ENCODE assay signal across 21 cellular contexts in the genomic region with DNA sequence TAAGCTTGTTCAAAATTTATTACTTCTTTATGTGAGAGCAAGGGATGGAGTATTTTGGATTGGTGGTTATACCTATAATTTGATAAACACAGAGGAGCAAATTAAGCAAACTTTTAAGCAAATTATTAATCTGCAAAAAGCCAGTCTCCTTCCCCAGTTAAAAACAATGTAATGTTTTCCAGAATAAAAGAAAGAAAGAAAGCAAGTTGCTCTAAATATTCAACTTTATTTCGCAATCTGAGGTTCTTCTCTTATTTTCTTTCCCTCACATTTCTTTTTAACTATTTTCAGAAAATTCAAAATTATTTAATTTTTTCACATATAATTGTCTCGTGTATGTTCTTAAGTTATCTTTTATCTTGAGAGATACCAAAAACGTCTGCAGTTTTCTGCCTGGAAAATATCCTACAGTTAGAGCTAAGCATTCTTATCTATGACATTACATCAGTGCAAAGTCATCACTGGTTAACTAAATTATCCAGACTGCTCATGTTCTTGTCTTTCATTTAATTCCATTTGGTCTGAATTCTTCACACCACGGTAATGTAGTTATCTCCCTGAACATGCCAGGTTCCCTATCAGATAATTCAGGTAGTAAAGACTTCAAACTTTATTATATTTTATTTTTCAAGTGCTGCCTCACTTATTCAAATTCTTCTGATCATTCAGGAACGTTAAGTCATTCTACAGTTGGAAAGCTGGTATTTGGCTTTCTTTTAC.
"Had no signal": no experiment of that assay in that cellular context is flagged by ENCODE, and none has a peak within 500 bp of the region (broad histone marks: within the 10 kb centered on the region; RNA-seq: fewer than 3 reads in every experiment).

No MANE protein-coding gene starts in this region.

- H3K27ac ChIP-seq: coronary artery, esophagus squamous epithelium, gastrocnemius medialis, prostate gland, upper lobe of left lung had no signal

- H3K4me1 ChIP-seq: prostate gland had no signal

- ATAC-seq: activated T-cell treated with anti-CD3 and anti-CD28 coated beads, Interleukin-2, amount 50 U/mL, for 4 hours; gastrocnemius medialis; left ventricle myocardium superior; T-cell had no signal

- H3K36me3 ChIP-seq: esophagus squamous epithelium, gastrocnemius medialis, prostate gland, upper lobe of left lung had no signal

- H3K4me3 ChIP-seq: coronary artery, esophagus squamous epithelium, gastrocnemius medialis, prostate gland, upper lobe of left lung had no signal

- H3K9me3 ChIP-seq: esophagus squamous epithelium, gastrocnemius medialis, prostate gland, upper lobe of left lung had no signal

- DNase-seq: activated B cell treated with CpG ODN at 0.5 μM for 24 hours; activated CD4-positive, alpha-beta T cell treated with anti-CD3 and anti-CD28 coated beads for 4 hours; activated CD4-positive, alpha-beta T cell treated with anti-CD3 and anti-CD28 coated beads, Interleukin-2, amount 50 U/mL, for 48 hours; activated CD8-positive, alpha-beta memory T cell treated with anti-CD3 and anti-CD28 coated beads, Interleukin-2, amount 50 U/mL, for 48 hours; activated naive CD4-positive, alpha-beta T cell; activated T-cell treated with anti-CD3 and anti-CD28 coated beads, Interleukin-2, amount 50 U/mL, for 4 hours; amniotic stem cell; cerebellar nuclear complex; esophagus squamous epithelium; gastrocnemius medialis; hypothalamus; left ventricle myocardium superior; mammary epithelial cell; naive B cell; stimulated activated CD4-positive, alpha-beta T cell treated with anti-CD3 and anti-CD28 coated beads, Interleukin-4, amount 100 ng/mL, for 24 hours; stimulated activated naive CD4-positive, alpha-beta T cell treated with Interleukin-2 at 50 U/mL for 16 hours; T-cell; upper lobe of left lung had no signal

- FAIRE-seq: TTC549 had no signal

- H3K27me3 ChIP-seq: gastrocnemius medialis had no signal
